In genomic region chr1:119308130-119308529, GRCh38 we compare ENCODE assay signal across 28 cellular contexts.
"Had no signal": no experiment of that assay in that cellular context is flagged by ENCODE, and none has a peak within 500 bp of the region (broad histone marks: within the 10 kb centered on the region; RNA-seq: fewer than 3 reads in every experiment).

No MANE protein-coding gene starts in this region.

- H3K9me3 Mint-ChIP-seq: dendritic cell treated with granulocyte-macrophage colony-stimulating factor and Interleukin-4, amounts not matched to agents 40 ng/mL and 50 ng/mL, for 4 days; effector memory CD8-positive, alpha-beta T cell; endodermal cell; mesothelial cell of epicardium had no signal

- H3K4me3 ChIP-seq: colonic mucosa, esophagus squamous epithelium, gastrocnemius medialis, heart right ventricle, left lung, lower lobe of right lung, mucosa of descending colon had no signal

- H3K4me1 Mint-ChIP-seq: mesothelial cell of epicardium, naive B cell had no signal

- FAIRE-seq: endometrium, islet of Langerhans, keratinocyte had no signal

- H3K27ac ChIP-seq: colonic mucosa, epithelial cell of prostate, esophagus squamous epithelium, gastrocnemius medialis, heart right ventricle, left lung, lower lobe of right lung had no signal

- ATAC-seq: effector memory CD8-positive, alpha-beta T cell; esophagus mucosa; gastrocnemius medialis; heart right ventricle; left cardiac atrium; left lung; left ventricle myocardium superior; lower lobe of right lung; mucosa of descending colon had no signal

- H3K4me1 ChIP-seq: colonic mucosa, esophagus squamous epithelium, gastrocnemius medialis, heart right ventricle, left lung, lower lobe of right lung had no signal

- DNase-seq: colonic mucosa; cortex of kidney; effector CD8-positive, alpha-beta T cell; effector memory CD8-positive, alpha-beta T cell; endodermal cell; erythroblast; esophagus squamous epithelium; foreskin fibroblast; foreskin melanocyte; gastrocnemius medialis; glutamatergic neuron; head of caudate nucleus; heart right ventricle; hippocampal formation; left cardiac atrium; left lung; left ventricle myocardium superior; lower lobe of right lung; mesenchymal stem cell; mucosa of descending colon; naive B cell had no signal

- H3K9me3 ChIP-seq: colonic mucosa, esophagus squamous epithelium, gastrocnemius medialis, heart right ventricle, left lung, lower lobe of right lung, mucosa of descending colon had no signal

- H3K4me3 Mint-ChIP-seq: dendritic cell treated with granulocyte-macrophage colony-stimulating factor and Interleukin-4, amounts not matched to agents 40 ng/mL and 50 ng/mL, for 4 days; effector memory CD8-positive, alpha-beta T cell; endodermal cell; mesothelial cell of epicardium; naive B cell had no signal

- H3K27me3 ChIP-seq: colonic mucosa, esophagus squamous epithelium, heart right ventricle, left lung had no signal

- H3K36me3 Mint-ChIP-seq: mesothelial cell of epicardium, naive B cell had no signal

- H3K27ac Mint-ChIP-seq: dendritic cell treated with granulocyte-macrophage colony-stimulating factor and Interleukin-4, amounts not matched to agents 40 ng/mL and 50 ng/mL, for 4 days; effector memory CD8-positive, alpha-beta T cell; endodermal cell; mesothelial cell of epicardium; naive B cell had no signal

- H3K36me3 ChIP-seq: colonic mucosa, esophagus squamous epithelium, gastrocnemius medialis, heart right ventricle, left lung, lower lobe of right lung had no signal
